Comparison of ENCODE assay signal across 1 cellular context in the genomic region with DNA sequence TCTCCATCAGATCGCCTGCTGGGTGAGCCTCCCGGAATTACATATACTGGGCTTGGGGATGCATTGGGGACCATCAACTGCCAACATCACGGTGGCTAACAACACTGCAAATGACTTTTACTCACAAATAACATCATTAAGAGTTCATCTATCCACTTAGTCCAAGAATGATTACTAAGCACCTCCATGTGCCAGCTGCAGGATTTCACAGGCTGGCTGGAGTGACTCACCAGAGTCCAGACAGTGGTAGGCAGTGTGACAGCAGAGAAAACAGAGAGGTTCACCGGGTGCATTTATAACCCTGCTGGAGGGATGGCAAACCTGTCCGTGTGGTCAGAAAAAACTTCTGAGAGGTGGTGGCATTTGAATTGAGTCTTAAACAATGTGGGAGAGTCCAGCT.
A peak's percentile ranks its signal among the peaks of the same experiment; 100 is the strongest.
TF ChIP-seq lines count a peak whose summit lies in the region.

No MANE protein-coding gene starts in this region.

TF ChIP-seq in endothelial cell of umbilical vein, 7 proteins besides CTCF, POLR2A, EP300 and RAD21:
- TF ChIP-seq FOS (IDR thresholded peaks at IDR 0.05; ENCODE audit: borderline replicate concordance, insufficient read depth, low read length) (peak; percentile 61), JUN (IDR thresholded peaks at IDR 0.05; ENCODE audit: borderline replicate concordance, insufficient read depth, insufficient read length, low read depth) (no peak)
